Comparison of ENCODE assay signal across 8 cellular contexts in the genomic region with DNA sequence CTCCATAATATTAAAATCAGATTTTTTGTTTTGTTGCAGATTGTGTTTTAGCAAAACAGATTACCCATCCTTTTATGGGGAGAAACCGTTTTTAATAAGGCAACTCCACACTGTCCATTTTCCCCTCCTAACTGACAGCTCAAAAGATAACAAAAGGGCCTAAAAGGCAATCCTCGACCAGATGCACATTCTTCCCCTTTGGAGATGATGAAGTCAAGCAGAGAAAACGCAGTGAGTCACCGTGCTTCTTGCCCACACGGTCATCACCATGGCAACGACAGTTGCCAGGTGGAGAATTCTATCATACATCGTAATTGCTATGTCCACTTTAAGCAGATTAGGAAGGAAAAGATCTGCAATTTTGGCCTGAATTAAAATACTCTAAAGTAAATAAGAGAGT.
A peak's percentile ranks its signal among the peaks of the same experiment; 100 is the strongest.
DNase-seq lines count a peak whose midpoint lies in the region; ATAC-seq and TF ChIP-seq lines count a peak whose summit lies in the region.

No MANE protein-coding gene starts in this region.

- TF ChIP-seq CTCF in epithelial cell of esophagus (IDR thresholded peaks at IDR 0.05; ENCODE audit: insufficient read depth, low read depth, low read length, missing control alignments): no peak

- ATAC-seq in HG03108 (IDR thresholded peaks at IDR 0.05; ENCODE audit: unreplicated experiment): no peak

- no peak overlapping the region for H3K4me3 ChIP-seq in epithelial cell of esophagus (ENCODE audit: low read length)

- DNase-seq in NCI-H526 (lab: John Stamatoyannopoulos, UW) (peak; percentile 1 to 41), NCI-H526 treated with DMSO at 0.1 percent for 48 hours (lab: John Stamatoyannopoulos, UW) (no peak), NCI-H748 (lab: John Stamatoyannopoulos, UW; ENCODE audit: unreplicated experiment) (peak; percentile 100), epithelial cell of esophagus (ENCODE audit: low read depth) (peak; percentile 81), superior temporal gyrus (ENCODE audit: extremely low spot score) (peak; percentile 36), dermis blood vessel endothelial cell (no peak)
- DNase-seq in stimulated activated naive CD4-positive, alpha-beta T cell (lab: John Stamatoyannopoulos, UW): no peak

Comparison
In these comparisons a context has a peak if more than half of its experiments do, and no peak if none do; other contexts are left out.
1. DNase-seq: peak in NCI-H526 (2 of 2), NCI-H748 (single experiment), epithelial cell of esophagus (single experiment) and superior temporal gyrus (single experiment); none in NCI-H526 treated with DMSO at 0.1 percent for 48 hours (single experiment), dermis blood vessel endothelial cell (single experiment) and stimulated activated naive CD4-positive, alpha-beta T cell (0 of 6).